Comparison of ENCODE assay signal across 10 cellular contexts in genomic region chr2:174901075-174901474, GRCh38.
A peak's percentile ranks its signal among the peaks of the same experiment; 100 is the strongest.
DNase-seq lines count a peak whose midpoint lies in the region; ATAC-seq, FAIRE-seq and TF ChIP-seq lines count a peak whose summit lies in the region.
"Had no signal": no experiment of that assay in that cellular context is flagged by ENCODE, and none has a peak within 500 bp of the region (broad histone marks: within the 10 kb centered on the region; RNA-seq: fewer than 3 reads in every experiment).

No MANE protein-coding gene starts in this region.

- peak overlapping the region; percentile 17 to 93 (median 86) for H3K27ac Mint-ChIP-seq in CD4-positive, alpha-beta memory T cell
- peak overlapping the region; percentile 59 to 94 (median 84) for H3K27ac Mint-ChIP-seq in naive thymus-derived CD8-positive, alpha-beta T cell
- no peak overlapping the region for H3K27ac Mint-ChIP-seq in chondrocyte (ENCODE audit: unreplicated experiment)

- intact Hi-C loops in CD4-positive, alpha-beta memory T cell (cut with micrococcal nuclease): no loop called here

- H3K4me1 Mint-ChIP-seq in CD4-positive, alpha-beta memory T cell: peaks cover 19 to 23% (median 20%) of the 10 kb centered on the region in 4 donors
- H3K4me1 Mint-ChIP-seq in naive thymus-derived CD8-positive, alpha-beta T cell: peaks cover 10 to 25% (median 20%) of the 10 kb centered on the region in 4 donors
- H3K4me1 Mint-ChIP-seq in chondrocyte (ENCODE audit: low read depth): peaks cover 10% of the 10 kb centered on the region

- no peaks in the 10 kb centered on the region for H3K9me3 ChIP-seq in CD4-positive, alpha-beta memory T cell (ENCODE audit: control insufficient read depth in 1 of 2, low read length in 2 of 2)
- no peaks in the 10 kb centered on the region for H3K9me3 ChIP-seq in small intestine (ENCODE audit: control insufficient read depth, low read depth)

- H3K4me3 Mint-ChIP-seq in CD4-positive, alpha-beta memory T cell: peak overlapping the region; percentile 37 to 70 (median 60)
- H3K4me3 Mint-ChIP-seq in naive thymus-derived CD8-positive, alpha-beta T cell: peak overlapping the region in 8 of 10 donors; percentile 15 to 70 (median 48)
- H3K4me3 Mint-ChIP-seq in chondrocyte (ENCODE audit: unreplicated experiment): no peak overlapping the region

- CTCF ChIA-PET in CD4-positive, alpha-beta memory T cell (lab: Charles Lee; ENCODE audit: partially characterized antibody): interaction anchor here (1.0 to 3.1 kb wide), 3 partner anchors 11 to 152 kb away, joined by 3 to 8 read pairs (median 3); no protein-coding TSS in a partner anchor

- no peak for FAIRE-seq in small intestine (lab: Jason Lieb, UNC)

- ATAC-seq in naive thymus-derived CD8-positive, alpha-beta T cell: peak; percentile 36 to 44
- ATAC-seq in GM21367 (IDR thresholded peaks at IDR 0.05; ENCODE audit: unreplicated experiment) (no peak), GM21360 (IDR thresholded peaks at IDR 0.05; ENCODE audit: unreplicated experiment) (no peak)

- peak in 4 of 5 donors; percentile 8 to 14 (median 10) for DNase-seq in CD4-positive, alpha-beta memory T cell
- DNase-seq in NCI-H82 (lab: John Stamatoyannopoulos, UW) (peak; percentile 85), brain microvascular endothelial cell (peak; percentile 6), chondrocyte (ENCODE audit: low spot score) (no peak), small intestine (no peak)
- peak in 3 of 10 donors; percentile 7 to 14 (median 14) for DNase-seq in naive thymus-derived CD8-positive, alpha-beta T cell
- DNase-seq: activated effector memory CD4-positive, alpha-beta T cell treated with Interleukin-2 at 50 U/mL for 16 hours; GF-D8 had no signal

- no peaks in the 10 kb centered on the region for H3K27me3 ChIP-seq in CD4-positive, alpha-beta memory T cell (ENCODE audit: insufficient read depth, low read length)
- H3K27me3 ChIP-seq in brain microvascular endothelial cell (replicated peaks): no peaks in the 10 kb centered on the region
- no peaks in the 10 kb centered on the region for H3K27me3 ChIP-seq in small intestine (ENCODE audit: control insufficient read depth in 2 of 2, insufficient read depth in 2 of 2, low read length in 2 of 2)

- no peaks in the 10 kb centered on the region for H3K36me3 ChIP-seq in CD4-positive, alpha-beta memory T cell (ENCODE audit: insufficient read depth, low read length)
- H3K36me3 ChIP-seq in brain microvascular endothelial cell (replicated peaks) (no peaks in the 10 kb centered on the region), small intestine (ENCODE audit: control insufficient read depth in 2 of 2, insufficient read depth in 2 of 2, low read length in 2 of 2) (no peaks in the 10 kb centered on the region)

- in situ Hi-C loops in brain microvascular endothelial cell (cut with HindIII; ENCODE audit: low pct_ligation_motif_present, low sequenced_read_pairs): no loop called here

- POLR2A ChIA-PET in CD4-positive, alpha-beta memory T cell (lab: Charles Lee; ENCODE audit: partially characterized antibody): interaction anchor here (1.2 kb wide), 1 partner anchor 183 kb away, joined by 3 read pairs; no protein-coding TSS in a partner anchor
- POLR2A ChIA-PET in naive thymus-derived CD8-positive, alpha-beta T cell (lab: Charles Lee): no interaction called here

- H3K36me3 Mint-ChIP-seq in CD4-positive, alpha-beta memory T cell: no peaks in the 10 kb centered on the region
- H3K36me3 Mint-ChIP-seq in naive thymus-derived CD8-positive, alpha-beta T cell: no peaks in the 10 kb centered on the region
- H3K36me3 Mint-ChIP-seq in chondrocyte (ENCODE audit: low read depth): no peaks in the 10 kb centered on the region

- no peak for TF ChIP-seq CTCF in brain microvascular endothelial cell (IDR thresholded peaks at IDR 0.05; ENCODE audit: low read depth, low read length, missing control alignments)
- TF ChIP-seq CTCF in chondrocyte (IDR thresholded peaks at IDR 0.05): no peak

- no peak overlapping the region for H3K27ac ChIP-seq in CD4-positive, alpha-beta memory T cell (ENCODE audit: low read depth, low read length)
- H3K27ac ChIP-seq in brain microvascular endothelial cell: no peak overlapping the region
- H3K27ac ChIP-seq in small intestine (ENCODE audit: low read depth in 1 of 2, low read length in 1 of 2): no peak overlapping the region

- peaks cover 25% of the 10 kb centered on the region for H3K4me1 ChIP-seq in CD4-positive, alpha-beta memory T cell (ENCODE audit: insufficient read depth, low read length)
- no peaks in the 10 kb centered on the region for H3K4me1 ChIP-seq in small intestine (ENCODE audit: control insufficient read depth in 2 of 2, insufficient read depth in 1 of 2, low read depth in 1 of 2, low read length in 1 of 2)

- 58 to 69% (median 60%) methylated on average over 4 of the region's 4 CpGs for WGBS in small intestine, 3 donors

- H3K27me3 Mint-ChIP-seq in CD4-positive, alpha-beta memory T cell: no peaks in the 10 kb centered on the region
- H3K27me3 Mint-ChIP-seq in naive thymus-derived CD8-positive, alpha-beta T cell: no peaks in the 10 kb centered on the region
- no peaks in the 10 kb centered on the region for H3K27me3 Mint-ChIP-seq in chondrocyte (ENCODE audit: low read depth)

- no peak overlapping the region for H3K4me3 ChIP-seq in CD4-positive, alpha-beta memory T cell (ENCODE audit: low read length in 2 of 2)
- no peak overlapping the region for H3K4me3 ChIP-seq in brain microvascular endothelial cell (ENCODE audit: low read depth, low read length)
- H3K4me3 ChIP-seq in small intestine (ENCODE audit: low read depth in 1 of 2, low read length in 2 of 2): no peak overlapping the region

- no peaks in the 10 kb centered on the region for H3K9me3 Mint-ChIP-seq in CD4-positive, alpha-beta memory T cell
- no peaks in the 10 kb centered on the region for H3K9me3 Mint-ChIP-seq in naive thymus-derived CD8-positive, alpha-beta T cell
- H3K9me3 Mint-ChIP-seq in chondrocyte (ENCODE audit: low read depth): no peaks in the 10 kb centered on the region

Comparison
In these comparisons a context has a peak if more than half of its experiments do, and no peak if none do; other contexts are left out.
1. DNase-seq: peak in CD4-positive, alpha-beta memory T cell (4 of 5), NCI-H82 (single experiment) and brain microvascular endothelial cell (single experiment); none in chondrocyte (single experiment) and small intestine (single experiment).
2. ATAC-seq: peak in naive thymus-derived CD8-positive, alpha-beta T cell (2 of 2); none in GM21367 (single experiment) and GM21360 (single experiment).